In genomic region chr21:42092805-42093590, GRCh38 we compare ENCODE assay signal across 20 cellular contexts. TPM values are rescaled to one million over a fixed set of nuclear protein-coding genes. Genes with fewer than 3 reads are reported as not detected.
DNase-seq lines count a peak whose midpoint lies in the region; ATAC-seq and TF ChIP-seq lines count a peak whose summit lies in the region.
"Had no signal": no experiment of that assay in that cellular context is flagged by ENCODE, and none has a peak within 500 bp of the region (broad histone marks: within the 10 kb centered on the region; RNA-seq: fewer than 3 reads in every experiment).

No MANE protein-coding gene starts in this region.

- no peaks in the 10 kb centered on the region for H3K9me3 ChIP-seq in thyroid gland
- H3K9me3 ChIP-seq: mucosa of descending colon had no signal

- no peak overlapping the region for H3K27ac Mint-ChIP-seq in GM23338
- no peak overlapping the region for H3K27ac Mint-ChIP-seq in glutamatergic neuron (ENCODE audit: unreplicated experiment)
- no peak overlapping the region for H3K27ac Mint-ChIP-seq in activated CD4-positive, alpha-beta memory T cell treated with anti-CD3 and anti-CD28 coated beads for 36 hours
- H3K27ac Mint-ChIP-seq: activated B cell treated with CpG ODN at 0.5 μM for 24 hours; activated naive CD8-positive, alpha-beta T cell treated with anti-CD3 and anti-CD28 coated beads, Interleukin-2, amount 10 ng/mL, durations not matched to agents 7 days and 5 days; nephron progenitor cell; progenitor cell of endocrine pancreas had no signal

- no peak overlapping the region; the same call in 1 of the 2 replicates for H3K4me2 ChIP-seq in GM23338

- H3K27me3 Mint-ChIP-seq in GM23338 (ENCODE audit: insufficient read depth, low read depth, poor library complexity) (peaks cover 12% of the 10 kb centered on the region), glutamatergic neuron (ENCODE audit: unreplicated experiment) (peaks cover 2% of the 10 kb centered on the region)
- H3K27me3 Mint-ChIP-seq in activated CD4-positive, alpha-beta memory T cell treated with anti-CD3 and anti-CD28 coated beads for 36 hours, result peaks cover 7% of the 10 kb centered on the region
- H3K27me3 Mint-ChIP-seq: activated naive CD8-positive, alpha-beta T cell treated with anti-CD3 and anti-CD28 coated beads, Interleukin-2, amount 10 ng/mL, durations not matched to agents 7 days and 5 days had no signal

- no peak overlapping the region for H3K4me3 Mint-ChIP-seq in GM23338
- no peak overlapping the region for H3K4me3 Mint-ChIP-seq in glutamatergic neuron (ENCODE audit: unreplicated experiment)
- no peak overlapping the region for H3K4me3 Mint-ChIP-seq in activated CD4-positive, alpha-beta memory T cell treated with anti-CD3 and anti-CD28 coated beads for 36 hours
- H3K4me3 Mint-ChIP-seq: activated B cell treated with CpG ODN at 0.5 μM for 24 hours; activated naive CD8-positive, alpha-beta T cell treated with anti-CD3 and anti-CD28 coated beads, Interleukin-2, amount 10 ng/mL, durations not matched to agents 7 days and 5 days had no signal

- H3F3A ChIP-seq in GM23338 (replicated peaks; ENCODE audit: low read depth), result no peaks in the 10 kb centered on the region

- CTCF ChIA-PET in RWPE1 (lab: Yijun Ruan, JAX), result interaction anchor here (0.9 to 1.5 kb wide), 2 partner anchors 14 to 15 kb away, joined by 4 read pairs; no protein-coding TSS in a partner anchor
- CTCF ChIA-PET in activated CD4-positive, alpha-beta memory T cell treated with anti-CD3 and anti-CD28 coated beads for 36 hours (lab: Charles Lee), result interaction anchor here (0.7 to 2.5 kb wide), 3 partner anchors 15 to 276 kb away, joined by 4 to 15 read pairs (median 6); no protein-coding TSS in a partner anchor

- no peak for DNase-seq in GM23338 (ENCODE audit: low spot score)
- DNase-seq in RWPE1 (ENCODE audit: low spot score), result no peak
- peak; percentile 40 for DNase-seq in glutamatergic neuron
- no peak for DNase-seq in thyroid gland
- DNase-seq in GM19238 (ENCODE audit: insufficient read length, low spot score), result no peak
- no peak for DNase-seq in activated CD4-positive, alpha-beta memory T cell treated with anti-CD3 and anti-CD28 coated beads for 36 hours
- DNase-seq: activated B cell treated with CpG ODN at 0.5 μM for 24 hours; activated CD4-positive, alpha-beta T cell treated with anti-CD3 and anti-CD28 coated beads, Interleukin-2, amount 50 U/mL, for 4 hours; activated CD8-positive, alpha-beta memory T cell treated with anti-CD3 and anti-CD28 coated beads, Interleukin-2, amount 50 U/mL, for 48 hours; activated naive CD8-positive, alpha-beta T cell treated with anti-CD3 and anti-CD28 coated beads, Interleukin-2, amount 10 ng/mL, durations not matched to agents 7 days and 5 days; dermis blood vessel endothelial cell; DND-41; heart right ventricle; Kasumi-1; mucosa of descending colon; NCI-H1092 treated with DMSO at 0.1 percent for 48 hours; nephron progenitor cell had no signal

- POLR2A ChIA-PET in RWPE1 (lab: Yijun Ruan, JAX; ENCODE audit: low non-redundant PET), result no interaction called here
- POLR2A ChIA-PET in activated CD4-positive, alpha-beta memory T cell treated with anti-CD3 and anti-CD28 coated beads for 36 hours (lab: Charles Lee), result no interaction called here

- no peak overlapping the region for H3K27ac ChIP-seq in GM23338 (ENCODE audit: low read depth)
- peak overlapping the region; percentile 85 for H3K27ac ChIP-seq in RWPE1
- peak overlapping the region; percentile 56 to 88 (median 83) for H3K27ac ChIP-seq in thyroid gland

- TF ChIP-seq CTCF in GM23338 (conservative IDR thresholded peaks at IDR 0.05; ENCODE audit: low read depth in 2 of 2), result no peak
- no peak for TF ChIP-seq CTCF in RWPE1 (conservative IDR thresholded peaks at IDR 0.05; ENCODE audit: low read depth)
- no peak for TF ChIP-seq CTCF in glutamatergic neuron (IDR thresholded peaks at IDR 0.05; ENCODE audit: partially characterized antibody, unreplicated experiment)
- no peak for TF ChIP-seq CTCF in thyroid gland (IDR thresholded peaks at IDR 0.05)

- intact Hi-C loops in thyroid gland (cut with DNase I), result no loop called here
- intact Hi-C loops in activated CD4-positive, alpha-beta memory T cell treated with anti-CD3 and anti-CD28 coated beads for 36 hours (cut with micrococcal nuclease), result no loop called here

- H3K36me3 ChIP-seq in GM23338 (ENCODE audit: insufficient read depth), result no peaks in the 10 kb centered on the region
- H3K36me3 ChIP-seq in thyroid gland, result no peaks in the 10 kb centered on the region
- H3K36me3 ChIP-seq: heart right ventricle had no signal

- peaks cover 7% of the 10 kb centered on the region; the same call in 1 of the 2 replicates for H3K4me1 ChIP-seq in GM23338 (ENCODE audit: insufficient read depth)
- peaks cover 6 to 30% of the 10 kb centered on the region in 2 donors for H3K4me1 ChIP-seq in thyroid gland

- peaks cover 15% of the 10 kb centered on the region for H3K4me1 Mint-ChIP-seq in GM23338
- peaks cover 11% of the 10 kb centered on the region for H3K4me1 Mint-ChIP-seq in glutamatergic neuron (ENCODE audit: low read depth, unreplicated experiment)
- H3K4me1 Mint-ChIP-seq in activated CD4-positive, alpha-beta memory T cell treated with anti-CD3 and anti-CD28 coated beads for 36 hours (ENCODE audit: low read depth), result peaks cover 5% of the 10 kb centered on the region

- no peaks in the 10 kb centered on the region for H4K20me1 ChIP-seq in GM23338 (replicated peaks; ENCODE audit: insufficient read depth)

- WGBS in thyroid gland, 2 donors, result 87 to 89% methylated on average over 17 of the region's 17 CpGs

- no peaks in the 10 kb centered on the region for H3K79me2 ChIP-seq in GM23338 (replicated peaks; ENCODE audit: insufficient read depth)

- TF ChIP-seq POLR2A in thyroid gland (IDR thresholded peaks at IDR 0.05), result no peak

- H2AFZ ChIP-seq in GM23338, result peak overlapping the region; percentile 59; the same call in 1 of the 2 replicates

- H3K9me3 Mint-ChIP-seq in GM23338, result peaks cover 16% of the 10 kb centered on the region
- peaks cover 2% of the 10 kb centered on the region for H3K9me3 Mint-ChIP-seq in glutamatergic neuron (ENCODE audit: unreplicated experiment)
- H3K9me3 Mint-ChIP-seq in activated CD4-positive, alpha-beta memory T cell treated with anti-CD3 and anti-CD28 coated beads for 36 hours, result peaks cover 3% of the 10 kb centered on the region
- H3K9me3 Mint-ChIP-seq: activated B cell treated with CpG ODN at 0.5 μM for 24 hours; activated naive CD8-positive, alpha-beta T cell treated with anti-CD3 and anti-CD28 coated beads, Interleukin-2, amount 10 ng/mL, durations not matched to agents 7 days and 5 days had no signal

- no peaks in the 10 kb centered on the region for H3K9me2 ChIP-seq in GM23338 (ENCODE audit: insufficient read depth)

- H3K27me3 ChIP-seq in GM23338 (ENCODE audit: insufficient read depth) (no peaks in the 10 kb centered on the region), thyroid gland (no peaks in the 10 kb centered on the region)

- H3K36me3 Mint-ChIP-seq in GM23338 (ENCODE audit: low read depth) (peaks cover 11% of the 10 kb centered on the region; the same call in 2 of the 3 replicates), glutamatergic neuron (ENCODE audit: unreplicated experiment) (peaks cover 5% of the 10 kb centered on the region)
- no peaks in the 10 kb centered on the region for H3K36me3 Mint-ChIP-seq in activated CD4-positive, alpha-beta memory T cell treated with anti-CD3 and anti-CD28 coated beads for 36 hours
- H3K36me3 Mint-ChIP-seq: activated naive CD8-positive, alpha-beta T cell treated with anti-CD3 and anti-CD28 coated beads, Interleukin-2, amount 10 ng/mL, durations not matched to agents 7 days and 5 days had no signal

- no peak overlapping the region for H3K4me3 ChIP-seq in GM23338
- no peak overlapping the region for H3K4me3 ChIP-seq in thyroid gland (replicated peaks in 1 of 3)
- H3K4me3 ChIP-seq: mucosa of descending colon had no signal

- ATAC-seq in GM23338, result peak; percentile 65
- no peak for ATAC-seq in HG03159 (IDR thresholded peaks at IDR 0.05; ENCODE audit: unreplicated experiment)
- ATAC-seq: mucosa of descending colon had no signal

TF ChIP-seq in GM23338, 12 proteins besides CTCF, POLR2A, EP300 and RAD21 (continues in another document):
- TF ChIP-seq ETS1 (IDR thresholded peaks at IDR 0.05) (no peak), JUNB (IDR thresholded peaks at IDR 0.05; ENCODE audit: unreplicated experiment) (no peak), CREB1 (CRISPR knock-in tag; IDR thresholded peaks at IDR 0.05; ENCODE audit: low read depth) (no peak), NANOG (IDR thresholded peaks at IDR 0.05; ENCODE audit: borderline replicate concordance) (no peak), EZH2 (IDR thresholded peaks at IDR 0.05; ENCODE audit: low read depth, unreplicated experiment) (no peak), EZH2phosphoT487 (IDR thresholded peaks at IDR 0.05; ENCODE audit: unreplicated experiment) (no peak), ZNF114 (CRISPR knock-in tag; IDR thresholded peaks at IDR 0.05) (no peak)

RNA-seq across cellular contexts. Expression of gene UMODL1, which starts 21.9 kb away (rescaled TPM):
- total RNA-seq in GM23338 (2014; rRNA removed; shearing (Covaris generic)), result not detected in 2 replicates
- 0.05 TPM in 1 of 2 replicates, not detected in the other for polyA plus RNA-seq in GM23338 (2016; fragmentation: Nextera tagmentation; extraction: Ambion mirVana)
- total RNA-seq in glutamatergic neuron (ENCODE audit: unreplicated experiment), result not detected
- total RNA-seq in thyroid gland, result not detected
- total RNA-seq in activated CD4-positive, alpha-beta memory T cell treated with anti-CD3 and anti-CD28 coated beads for 36 hours, result not detected
- total RNA-seq: dermis blood vessel endothelial cell, NCI-H460 had no signal
- polyA plus RNA-seq: heart right ventricle had no signal
